Comparison of ENCODE assay signal across 8 cellular contexts in the genomic region with DNA sequence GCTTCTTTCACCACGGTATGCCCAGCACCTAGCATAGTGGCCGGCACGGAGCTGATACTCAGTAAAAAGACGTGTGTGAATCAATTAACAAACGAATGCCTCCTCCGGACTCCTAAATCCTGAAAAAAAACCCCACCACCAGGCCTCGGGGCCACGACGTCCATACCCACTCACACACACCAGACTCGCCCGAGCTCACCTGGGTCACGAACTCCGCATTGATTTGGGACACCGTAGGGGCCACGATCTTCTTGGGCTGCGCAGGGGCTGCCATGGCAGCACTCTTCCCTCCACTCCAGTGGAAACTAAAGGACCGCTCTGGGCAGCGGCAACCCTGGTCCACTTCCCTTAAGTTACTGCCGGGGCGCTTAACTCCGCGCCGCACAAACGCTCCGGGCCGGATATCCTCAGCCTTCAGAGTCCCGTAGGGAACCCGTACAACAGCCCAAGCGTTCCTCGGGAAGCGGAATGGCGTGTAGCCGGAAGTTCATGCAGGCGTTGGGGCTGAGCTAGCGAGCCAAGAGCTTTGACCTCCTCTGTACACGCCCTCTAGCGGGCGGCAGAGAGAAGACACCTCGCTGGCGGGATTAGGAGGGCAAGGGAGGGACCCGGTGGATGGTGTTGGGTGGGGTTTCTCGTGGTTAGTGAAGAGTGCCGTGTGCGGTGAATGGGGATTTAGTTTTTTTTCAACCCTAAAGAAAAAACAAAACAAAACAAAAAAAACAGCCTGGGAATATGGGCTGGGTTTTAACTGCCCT. TPM values are rescaled to one million over a fixed set of nuclear protein-coding genes. Genes with fewer than 3 reads are reported as not detected.
DNase-seq lines count a peak whose midpoint lies in the region; ATAC-seq, FAIRE-seq and TF ChIP-seq lines count a peak whose summit lies in the region.

Gene AQR (minus strand): TSS at position 403 of the 758 bp plus-strand sequence. CDS start 129 bp downstream, at position 274.

- no peaks in the 10 kb centered on the region for H3K9me3 ChIP-seq in WERI-Rb-1 (ENCODE audit: severe bottlenecking)

- TF ChIP-seq CTCF in WERI-Rb-1 (IDR thresholded peaks at IDR 0.05; ENCODE audit: low read depth, low read length) (peak; percentile 88), bronchial epithelial cell (IDR thresholded peaks at IDR 0.05; ENCODE audit: insufficient read depth, low read length, severe bottlenecking) (peak; percentile 96)

- DNase-seq in AG08396 (ENCODE audit: low spot score) (peak; percentile 91), NCI-H2227 (lab: John Stamatoyannopoulos, UW; ENCODE audit: unreplicated experiment) (peak; percentile 96), WERI-Rb-1 (peak; percentile 97), bronchial epithelial cell (ENCODE audit: low read depth) (peak; percentile 95), iPS-NIHi7 (ENCODE audit: extremely low spot score) (peak; percentile 95), smooth muscle cell of the brain vasculature (ENCODE audit: low read depth, low spot score) (peak; percentile 93)

- no peak for FAIRE-seq in bronchial epithelial cell (lab: Jason Lieb, UNC)

- peak within 1 kb of the TSS; percentile 82 for H3K27ac ChIP-seq in WERI-Rb-1

- ATAC-seq in GM18907 (IDR thresholded peaks at IDR 0.05; ENCODE audit: unreplicated experiment) (peak; percentile 99), HG03159 (IDR thresholded peaks at IDR 0.05; ENCODE audit: unreplicated experiment) (peak; percentile 99)

- H3K27me3 ChIP-seq in WERI-Rb-1 (ENCODE audit: insufficient read depth, low read depth, severe bottlenecking) = no peaks in the 10 kb centered on the region
- no peaks in the 10 kb centered on the region for H3K27me3 ChIP-seq in bronchial epithelial cell (ENCODE audit: control insufficient read depth, insufficient read depth, low read length)

- H3K4me3 ChIP-seq in WERI-Rb-1 (ENCODE audit: low read depth, low read length) (peak within 1 kb of the TSS; percentile 91), bronchial epithelial cell (ENCODE audit: low read depth, low read length) (peak within 1 kb of the TSS; percentile 61)

- H3K36me3 ChIP-seq in WERI-Rb-1 (peaks cover 19% of the 10 kb centered on the region), bronchial epithelial cell (ENCODE audit: control insufficient read depth, insufficient read depth, low read length) (no peaks in the 10 kb centered on the region)

RNA-seq across cellular contexts. Expression of gene AQR, which starts in this region (rescaled TPM):
- total RNA-seq in bronchial epithelial cell = 14.6 and 14.7 TPM in 2 replicates

Comparison
In these comparisons a context has a peak if more than half of its experiments do, and no peak if none do; other contexts are left out.
1. Peak in every context shown above with its lines: DNase-seq, ATAC-seq, H3K4me3 ChIP-seq and H3K27ac ChIP-seq.